2 cellular contexts compared by ENCODE assay signal in the genomic region with DNA sequence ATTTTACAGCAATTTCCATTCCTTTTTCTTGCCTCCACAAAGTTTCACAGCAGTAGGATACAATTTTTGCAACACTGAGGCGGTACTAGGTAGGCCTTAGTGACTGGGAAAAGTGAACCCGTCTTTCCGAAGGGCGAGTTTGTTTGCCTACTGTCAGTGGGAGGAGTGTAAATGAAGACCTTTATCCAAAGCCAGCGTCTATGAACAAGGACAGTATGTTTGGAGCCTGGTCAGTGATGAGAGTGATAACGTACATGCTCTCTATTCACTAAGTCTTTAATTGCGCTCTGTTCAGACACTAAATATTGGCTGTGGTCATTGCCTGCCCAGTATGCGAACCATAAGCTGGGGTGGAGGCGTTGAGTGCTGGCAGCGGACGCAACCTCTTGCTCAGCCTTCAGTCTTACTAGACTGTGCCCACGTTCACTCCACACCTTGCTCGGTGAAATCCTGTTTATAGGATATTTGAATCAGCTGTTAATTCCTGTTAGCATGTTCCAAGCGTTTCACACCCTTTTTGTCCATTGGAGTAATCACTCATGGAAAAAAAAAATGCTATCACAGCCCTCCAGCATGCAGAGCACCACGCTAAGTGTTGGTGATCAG.
TF ChIP-seq lines count a peak whose summit lies in the region.

No MANE protein-coding gene starts in this region.

TF ChIP-seq in HepG2, 621 proteins besides CTCF, POLR2A, EP300 and RAD21 (continued from another document and continues in another):
- TF ChIP-seq PTBP1 (IDR thresholded peaks at IDR 0.05; ENCODE audit: low read depth, low read length, poor library complexity, severe bottlenecking) (no peak), XBP1 (CRISPR knock-in tag; IDR thresholded peaks at IDR 0.05) (no peak), SYNCRIP (IDR thresholded peaks at IDR 0.05; ENCODE audit: insufficient read depth, low read depth, low read length) (no peak), ZNF350 (CRISPR knock-in tag; IDR thresholded peaks at IDR 0.05; ENCODE audit: borderline replicate concordance, low read depth) (no peak), ZBTB42 (CRISPR knock-in tag; IDR thresholded peaks at IDR 0.05) (no peak), ZNF138 (CRISPR knock-in tag; IDR thresholded peaks at IDR 0.05; ENCODE audit: low read depth) (no peak), ZFX (CRISPR knock-in tag; IDR thresholded peaks at IDR 0.05; ENCODE audit: low read depth) (peak; percentile 60), DMAP1 (CRISPR knock-in tag; IDR thresholded peaks at IDR 0.05) (no peak), PRDM4 (CRISPR knock-in tag; IDR thresholded peaks at IDR 0.05; ENCODE audit: borderline replicate concordance) (no peak), ZFP1 (CRISPR knock-in tag; IDR thresholded peaks at IDR 0.05) (no peak), TRIM22 (IDR thresholded peaks at IDR 0.05) (no peak), ZNF44 (CRISPR knock-in tag; IDR thresholded peaks at IDR 0.05) (0 out of 2 replicates have a peak, but pooled peaks have one; percentile 38), ZNF629 (CRISPR knock-in tag; conservative IDR thresholded peaks at IDR 0.05) (0 out of 2 replicates have a peak, but pooled peaks have one; percentile 18), HOXA3 (CRISPR knock-in tag; IDR thresholded peaks at IDR 0.05) (peak; percentile 29; the same call in 1 of the 2 replicates), SP5 (CRISPR knock-in tag; IDR thresholded peaks at IDR 0.05; ENCODE audit: borderline replicate concordance, low read depth) (peak; percentile 47; the same call in 1 of the 2 replicates), IRF9 (CRISPR knock-in tag; IDR thresholded peaks at IDR 0.05; ENCODE audit: borderline replicate concordance) (no peak), SAP130 (CRISPR knock-in tag; IDR thresholded peaks at IDR 0.05; ENCODE audit: low read depth) (0 out of 2 replicates have a peak, but pooled peaks have one; percentile 18), KAT2B (IDR thresholded peaks at IDR 0.05; ENCODE audit: borderline replicate concordance, low read depth, low read length) (no peak), MTERF4 (CRISPR knock-in tag; IDR thresholded peaks at IDR 0.05) (no peak), ZSCAN20 (CRISPR knock-in tag; IDR thresholded peaks at IDR 0.05; ENCODE audit: borderline replicate concordance) (no peak), ZMYM4 (CRISPR knock-in tag; IDR thresholded peaks at IDR 0.05) (peak; percentile 82), KLF15 (CRISPR knock-in tag; IDR thresholded peaks at IDR 0.05; ENCODE audit: borderline replicate concordance) (no peak), ISL2 (CRISPR knock-in tag; IDR thresholded peaks at IDR 0.05) (no peak), ZNF343 (CRISPR knock-in tag; IDR thresholded peaks at IDR 0.05) (no peak), KDM1A (CRISPR knock-in tag; IDR thresholded peaks at IDR 0.05) (no peak), KDM5B (CRISPR knock-in tag; IDR thresholded peaks at IDR 0.05; ENCODE audit: borderline replicate concordance) (no peak)
- TF ChIP-seq, protein P1, sequence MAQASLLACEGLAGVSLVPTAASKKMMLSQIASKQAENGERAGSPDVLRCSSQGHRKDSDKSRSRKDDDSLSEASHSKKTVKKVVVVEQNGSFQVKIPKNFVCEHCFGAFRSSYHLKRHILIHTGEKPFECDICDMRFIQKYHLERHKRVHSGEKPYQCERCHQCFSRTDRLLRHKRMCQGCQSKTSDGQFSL (CRISPR knock-in tag; IDR thresholded peaks at IDR 0.05) = no peak

TF ChIP-seq in WTC11, 78 proteins besides CTCF, POLR2A, EP300 and RAD21 (continued from another document):
- no peak for TF ChIP-seq AFF4 (CRISPR knock-in tag; IDR thresholded peaks at IDR 0.05; ENCODE audit: borderline replicate concordance)
- no peak for TF ChIP-seq IRF2 (CRISPR knock-in tag; IDR thresholded peaks at IDR 0.05; ENCODE audit: borderline replicate concordance, low read depth)
